ENCODE assay signal across 2 cellular contexts in the genomic region with DNA sequence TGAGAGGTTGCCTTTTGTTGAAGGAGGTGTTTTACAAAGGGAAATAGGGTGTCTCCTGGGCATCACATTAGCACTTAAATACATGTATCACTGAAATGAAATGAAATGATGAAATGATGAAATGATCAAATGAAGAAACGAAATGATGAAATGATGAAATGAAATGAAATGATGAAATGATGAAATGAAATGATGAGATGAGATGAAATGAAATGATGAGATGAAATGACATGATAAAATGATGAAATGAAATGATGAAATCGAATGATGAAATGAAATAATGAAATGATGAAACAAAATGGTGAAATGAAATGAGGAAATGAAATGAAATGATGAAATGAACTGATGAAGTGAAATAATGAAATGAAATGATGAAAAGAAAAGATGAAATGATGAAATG.
A peak's percentile ranks its signal among the peaks of the same experiment; 100 is the strongest.
TF ChIP-seq lines count a peak whose summit lies in the region.

No MANE protein-coding gene starts in this region.

TF ChIP-seq in HEK293, 187 proteins besides CTCF, POLR2A, EP300 and RAD21 (continued from another document):
- TF ChIP-seq ATF2 (tag by site-specific recombination; IDR thresholded peaks at IDR 0.05; ENCODE audit: low read depth): peak; percentile 65

TF ChIP-seq in K562, 482 proteins besides CTCF, POLR2A, EP300 and RAD21 (continued from another document):
- TF ChIP-seq ZNF24 (IDR thresholded peaks at IDR 0.05): peak; percentile 86
